Comparison of ENCODE assay signal across 8 cellular contexts in genomic region chr9:113657765-113658564, GRCh38.
DNase-seq lines count a peak whose midpoint lies in the region; ATAC-seq and TF ChIP-seq lines count a peak whose summit lies in the region.

No MANE protein-coding gene starts in this region.

- no peaks in the 10 kb centered on the region for H3K9me3 Mint-ChIP-seq in naive thymus-derived CD8-positive, alpha-beta T cell
- no peaks in the 10 kb centered on the region for H3K9me3 Mint-ChIP-seq in stimulated activated naive B cell treated with anti-CD40 and anti-IgM and Interleukin-4, amounts not matched to agents 10 μg/mL and 1 μg/mL and 100 μg/mL, for 72 hours

- H3K27me3 ChIP-seq in OCI-LY3 (ENCODE audit: low read depth, low read length): peaks cover 46% of the 10 kb centered on the region
- H3K27me3 ChIP-seq in esophagus muscularis mucosa: peaks cover 0 to 13% (median 0%) of the 10 kb centered on the region in 4 donors

- H4K20me1 ChIP-seq in OCI-LY3 (ENCODE audit: insufficient read depth, low read length): no peaks in the 10 kb centered on the region

- peak overlapping the region; percentile 31; the same call in 1 of the 2 replicates for H3K4me2 ChIP-seq in OCI-LY3 (ENCODE audit: low read length)

- peak; percentile 67 for DNase-seq in COR-L47 (lab: John Stamatoyannopoulos, UW)
- DNase-seq in GM20000 (ENCODE audit: low spot score): peak; percentile 84
- DNase-seq in activated T-cell treated with anti-CD3 and anti-CD28 coated beads for 1 hour (ENCODE audit: low read depth): peak; percentile 69
- DNase-seq in esophagus muscularis mucosa (ENCODE audit: extremely low spot score): peak; percentile 95
- DNase-seq in naive thymus-derived CD8-positive, alpha-beta T cell: peak; percentile 55 to 86 (median 74)
- peak; percentile 66 for DNase-seq in stimulated activated naive B cell treated with anti-CD40 and anti-IgM and Interleukin-4, amounts not matched to agents 10 μg/mL and 1 μg/mL and 100 μg/mL, for 72 hours

- TF ChIP-seq RAD21 in Ishikawa (IDR thresholded peaks at IDR 0.05; ENCODE audit: low read depth): peak; percentile 99

- H3K4me1 Mint-ChIP-seq in naive thymus-derived CD8-positive, alpha-beta T cell: peaks cover 1 to 13% (median 6%) of the 10 kb centered on the region in 4 donors
- peaks cover 11 to 18% of the 10 kb centered on the region in 2 donors for H3K4me1 Mint-ChIP-seq in stimulated activated naive B cell treated with anti-CD40 and anti-IgM and Interleukin-4, amounts not matched to agents 10 μg/mL and 1 μg/mL and 100 μg/mL, for 72 hours

- peak overlapping the region; percentile 93 for H2AFZ ChIP-seq in OCI-LY3 (ENCODE audit: low read depth, low read length)

- POLR2A ChIA-PET in naive thymus-derived CD8-positive, alpha-beta T cell (lab: Charles Lee): interaction anchor here (0.7 kb wide), 2 partner anchors 248 to 383 kb away, joined by 3 to 4 read pairs; partner anchors contain the start of gene CDC26

- peaks cover 26% of the 10 kb centered on the region for H3K4me1 ChIP-seq in OCI-LY3 (ENCODE audit: low read length)
- peaks cover 28 to 35% (median 32%) of the 10 kb centered on the region in 4 donors for H3K4me1 ChIP-seq in esophagus muscularis mucosa

- H3K27ac Mint-ChIP-seq in naive thymus-derived CD8-positive, alpha-beta T cell: peak overlapping the region in 3 of 10 donors; percentile 22 to 83 (median 53)
- H3K27ac Mint-ChIP-seq in stimulated activated naive B cell treated with anti-CD40 and anti-IgM and Interleukin-4, amounts not matched to agents 10 μg/mL and 1 μg/mL and 100 μg/mL, for 72 hours: no peak overlapping the region

- H3K9ac ChIP-seq in OCI-LY3 (ENCODE audit: low read length): no peak overlapping the region

- no peak for TF ChIP-seq EP300 in Ishikawa (IDR thresholded peaks at IDR 0.05; ENCODE audit: borderline replicate concordance)
- no peak for TF ChIP-seq EP300 in esophagus muscularis mucosa (IDR thresholded peaks at IDR 0.05)

- ATAC-seq in naive thymus-derived CD8-positive, alpha-beta T cell: peak; percentile 82 to 95
- ATAC-seq in stimulated activated naive B cell treated with anti-CD40 and anti-IgM and Interleukin-4, amounts not matched to agents 10 μg/mL and 1 μg/mL and 100 μg/mL, for 72 hours (replicated peaks): peak; percentile 91

- H3K27me3 Mint-ChIP-seq in naive thymus-derived CD8-positive, alpha-beta T cell: peaks cover 7 to 23% (median 11%) of the 10 kb centered on the region in 5 donors
- peaks cover 15 to 26% of the 10 kb centered on the region in 2 donors for H3K27me3 Mint-ChIP-seq in stimulated activated naive B cell treated with anti-CD40 and anti-IgM and Interleukin-4, amounts not matched to agents 10 μg/mL and 1 μg/mL and 100 μg/mL, for 72 hours

- TF ChIP-seq POLR2A in esophagus muscularis mucosa (IDR thresholded peaks at IDR 0.05; ENCODE audit: low read depth): no peak

- intact Hi-C loops in esophagus muscularis mucosa (cut with DNase I): loop anchor here (5.0 kb wide), 2 partner anchors 256 to 386 kb away; partner anchors contain the start of gene ALAD

- H3K36me3 Mint-ChIP-seq in naive thymus-derived CD8-positive, alpha-beta T cell: no peaks in the 10 kb centered on the region
- H3K36me3 Mint-ChIP-seq in stimulated activated naive B cell treated with anti-CD40 and anti-IgM and Interleukin-4, amounts not matched to agents 10 μg/mL and 1 μg/mL and 100 μg/mL, for 72 hours: no peaks in the 10 kb centered on the region

- H3K27ac ChIP-seq in OCI-LY3 (ENCODE audit: low read length) (no peak overlapping the region), esophagus muscularis mucosa (replicated peaks in 1 of 4) (no peak overlapping the region)

- H3K4me3 Mint-ChIP-seq in naive thymus-derived CD8-positive, alpha-beta T cell: no peak overlapping the region
- no peak overlapping the region for H3K4me3 Mint-ChIP-seq in stimulated activated naive B cell treated with anti-CD40 and anti-IgM and Interleukin-4, amounts not matched to agents 10 μg/mL and 1 μg/mL and 100 μg/mL, for 72 hours

- no peaks in the 10 kb centered on the region for H3K79me2 ChIP-seq in OCI-LY3 (ENCODE audit: low read length)

- TF ChIP-seq CTCF in GM20000 (IDR thresholded peaks at IDR 0.05; ENCODE audit: extremely low read depth, missing control alignments) (peak; percentile 95), OCI-LY3 (IDR thresholded peaks at IDR 0.05; ENCODE audit: low read depth, low read length) (peak; percentile 89), esophagus muscularis mucosa (IDR thresholded peaks at IDR 0.05) (peak; percentile 87 to 98 (median 96))

- H3K9me3 ChIP-seq in OCI-LY3 (ENCODE audit: insufficient read depth, low read length) (no peaks in the 10 kb centered on the region), esophagus muscularis mucosa (no peaks in the 10 kb centered on the region)

- H3K36me3 ChIP-seq in OCI-LY3 (replicated peaks; ENCODE audit: low read depth, low read length): no peaks in the 10 kb centered on the region
- no peaks in the 10 kb centered on the region for H3K36me3 ChIP-seq in esophagus muscularis mucosa

- H3K4me3 ChIP-seq in OCI-LY3 (ENCODE audit: low read length) (no peak overlapping the region), esophagus muscularis mucosa (no peak overlapping the region)

- 29% methylated on average over 14 of the region's 14 CpGs for WGBS in esophagus muscularis mucosa

TF ChIP-seq in Ishikawa, 13 proteins besides CTCF, POLR2A, EP300 and RAD21:
- no peak for TF ChIP-seq ZBTB7A (IDR thresholded peaks at IDR 0.05; ENCODE audit: low read depth)
- TF ChIP-seq FOXM1 (IDR thresholded peaks at IDR 0.05; ENCODE audit: borderline replicate concordance, low read depth): no peak
- no peak for TF ChIP-seq USF1 (IDR thresholded peaks at IDR 0.05)
- no peak for TF ChIP-seq TAF1 (IDR thresholded peaks at IDR 0.05; ENCODE audit: low read depth)
- TF ChIP-seq CEBPB (IDR thresholded peaks at IDR 0.05): no peak
- TF ChIP-seq, protein P1, sequence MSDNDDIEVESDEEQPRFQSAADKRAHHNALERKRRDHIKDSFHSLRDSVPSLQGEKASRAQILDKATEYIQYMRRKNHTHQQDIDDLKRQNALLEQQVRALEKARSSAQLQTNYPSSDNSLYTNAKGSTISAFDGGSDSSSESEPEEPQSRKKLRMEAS (IDR thresholded peaks at IDR 0.05): no peak
- no peak for TF ChIP-seq TCF12 (IDR thresholded peaks at IDR 0.05; ENCODE audit: low read depth)
- TF ChIP-seq NFIC (IDR thresholded peaks at IDR 0.05): no peak
- TF ChIP-seq TEAD4 (IDR thresholded peaks at IDR 0.05): no peak
- TF ChIP-seq EGR1 (IDR thresholded peaks at IDR 0.05): no peak
- TF ChIP-seq YY1 (IDR thresholded peaks at IDR 0.05; ENCODE audit: low read depth): no peak
- TF ChIP-seq, protein P2, sequence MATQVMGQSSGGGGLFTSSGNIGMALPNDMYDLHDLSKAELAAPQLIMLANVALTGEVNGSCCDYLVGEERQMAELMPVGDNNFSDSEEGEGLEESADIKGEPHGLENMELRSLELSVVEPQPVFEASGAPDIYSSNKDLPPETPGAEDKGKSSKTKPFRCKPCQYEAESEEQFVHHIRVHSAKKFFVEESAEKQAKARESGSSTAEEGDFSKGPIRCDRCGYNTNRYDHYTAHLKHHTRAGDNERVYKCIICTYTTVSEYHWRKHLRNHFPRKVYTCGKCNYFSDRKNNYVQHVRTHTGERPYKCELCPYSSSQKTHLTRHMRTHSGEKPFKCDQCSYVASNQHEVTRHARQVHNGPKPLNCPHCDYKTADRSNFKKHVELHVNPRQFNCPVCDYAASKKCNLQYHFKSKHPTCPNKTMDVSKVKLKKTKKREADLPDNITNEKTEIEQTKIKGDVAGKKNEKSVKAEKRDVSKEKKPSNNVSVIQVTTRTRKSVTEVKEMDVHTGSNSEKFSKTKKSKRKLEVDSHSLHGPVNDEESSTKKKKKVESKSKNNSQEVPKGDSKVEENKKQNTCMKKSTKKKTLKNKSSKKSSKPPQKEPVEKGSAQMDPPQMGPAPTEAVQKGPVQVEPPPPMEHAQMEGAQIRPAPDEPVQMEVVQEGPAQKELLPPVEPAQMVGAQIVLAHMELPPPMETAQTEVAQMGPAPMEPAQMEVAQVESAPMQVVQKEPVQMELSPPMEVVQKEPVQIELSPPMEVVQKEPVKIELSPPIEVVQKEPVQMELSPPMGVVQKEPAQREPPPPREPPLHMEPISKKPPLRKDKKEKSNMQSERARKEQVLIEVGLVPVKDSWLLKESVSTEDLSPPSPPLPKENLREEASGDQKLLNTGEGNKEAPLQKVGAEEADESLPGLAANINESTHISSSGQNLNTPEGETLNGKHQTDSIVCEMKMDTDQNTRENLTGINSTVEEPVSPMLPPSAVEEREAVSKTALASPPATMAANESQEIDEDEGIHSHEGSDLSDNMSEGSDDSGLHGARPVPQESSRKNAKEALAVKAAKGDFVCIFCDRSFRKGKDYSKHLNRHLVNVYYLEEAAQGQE (IDR thresholded peaks at IDR 0.05; ENCODE audit: low read depth): no peak
- no peak for TF ChIP-seq CREB1 (IDR thresholded peaks at IDR 0.05; ENCODE audit: low read depth)
